In the genomic region with DNA sequence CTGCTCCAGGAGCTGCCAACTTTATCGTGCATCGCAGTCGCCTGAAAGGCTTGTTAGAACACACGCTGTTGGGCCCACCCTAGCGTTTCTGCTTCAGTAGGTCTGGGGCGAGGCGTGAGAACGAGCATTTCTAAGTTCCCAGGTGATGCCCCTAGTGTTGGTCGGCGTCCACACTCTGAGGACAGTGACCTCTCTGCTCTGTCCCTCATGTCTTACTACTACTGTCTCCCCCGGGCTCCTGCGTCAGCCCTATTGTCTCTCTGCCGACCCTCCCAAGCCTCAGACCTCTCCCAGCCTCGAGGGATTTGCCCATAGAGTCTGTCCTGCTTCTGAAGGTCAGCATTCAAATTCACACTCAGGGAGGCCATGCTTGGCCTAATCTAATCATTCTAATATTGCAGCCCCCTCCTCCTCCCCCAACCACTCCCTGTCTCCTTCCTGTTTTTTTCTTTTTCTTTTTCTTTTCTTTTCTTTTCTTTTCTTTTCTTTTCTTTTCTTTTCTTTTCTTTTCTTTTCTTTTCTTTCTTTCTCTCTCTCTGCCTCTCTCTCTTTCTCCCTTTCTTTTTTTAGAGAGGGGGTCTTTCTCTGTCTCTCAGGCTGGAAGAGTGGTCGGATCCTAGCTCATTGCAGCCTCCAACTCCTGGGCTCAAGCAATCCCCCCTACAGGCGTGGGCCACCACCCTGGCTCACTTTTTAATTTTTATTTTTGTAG, we compare ENCODE assay signal across 8 cellular contexts. TPM values are rescaled to one million over a fixed set of nuclear protein-coding genes. Genes with fewer than 3 reads are reported as not detected.
DNase-seq lines count a peak whose midpoint lies in the region; ATAC-seq and TF ChIP-seq lines count a peak whose summit lies in the region.

No MANE protein-coding gene starts in this region.

- ATAC-seq in GM21423 (IDR thresholded peaks at IDR 0.05; ENCODE audit: unreplicated experiment): peak; percentile 51

- H3K4me1 ChIP-seq in endocrine pancreas (ENCODE audit: control insufficient read depth, insufficient read depth, low read length) (no peaks in the 10 kb centered on the region), vagina (peaks cover 16% of the 10 kb centered on the region)

- peak overlapping the region; percentile 77 for H3K9ac ChIP-seq in endocrine pancreas (ENCODE audit: control insufficient read depth, insufficient read depth, low read length)

- no peak for TF ChIP-seq POLR2A in vagina (IDR thresholded peaks at IDR 0.05)

- intact Hi-C loops in vagina (cut with DNase I): no loop called here

- H3K36me3 ChIP-seq in endocrine pancreas (ENCODE audit: control insufficient read depth, insufficient read depth, low read length) (no peaks in the 10 kb centered on the region), vagina (no peaks in the 10 kb centered on the region)

- H3K27ac ChIP-seq in vagina: peak overlapping the region; percentile 91

- H3K27me3 ChIP-seq in endocrine pancreas (ENCODE audit: control insufficient read depth, insufficient read depth, low read length) (no peaks in the 10 kb centered on the region), vagina (no peaks in the 10 kb centered on the region)

- H3K9me3 ChIP-seq in endocrine pancreas (ENCODE audit: control insufficient read depth, low read length) (no peaks in the 10 kb centered on the region), vagina (no peaks in the 10 kb centered on the region)

- no peak for TF ChIP-seq CTCF in vagina (IDR thresholded peaks at IDR 0.05)

- DNase-seq in NK-92 treated with Interleukin-12 subunit alpha and Interleukin-12 subunit beta, amount 100 ng/mL, for 24 hours (lab: John Stamatoyannopoulos, UW): peak; percentile 51
- no peak for DNase-seq in NK-92 (lab: John Stamatoyannopoulos, UW; ENCODE audit: unreplicated experiment)
- DNase-seq in HT-29 (ENCODE audit: low spot score): peak; percentile 73
- DNase-seq in SHP77 treated with DMSO at 0.1 percent for 48 hours (lab: John Stamatoyannopoulos, UW): peak; percentile 57
- peak; percentile 29 for DNase-seq in mucosa of gallbladder (ENCODE audit: low spot score)
- no peak for DNase-seq in vagina (ENCODE audit: extremely low spot score in 2 of 2)

- H3K4me3 ChIP-seq in endocrine pancreas (ENCODE audit: control insufficient read depth, insufficient read depth, low read length) (peak overlapping the region; percentile 53), vagina (peak overlapping the region; percentile 83 to 89)

RNA-seq across cellular contexts. Expression of gene ZFP64, which starts 0.9 kb away (rescaled TPM):
- total RNA-seq in HT-29 (2014; rRNA removed; shearing (Covaris generic)): 16.5 and 22.2 TPM in 2 replicates
- total RNA-seq in mucosa of gallbladder (16.8 TPM), vagina (18.4 TPM)

Comparison
In these comparisons a context has a peak if more than half of its experiments do, and no peak if none do; other contexts are left out.
1. DNase-seq: peak in NK-92 treated with Interleukin-12 subunit alpha and Interleukin-12 subunit beta, amount 100 ng/mL, for 24 hours (single experiment), HT-29 (single experiment), SHP77 treated with DMSO at 0.1 percent for 48 hours (single experiment) and mucosa of gallbladder (single experiment); none in NK-92 (single experiment) and vagina (0 of 2).